In the genomic region with DNA sequence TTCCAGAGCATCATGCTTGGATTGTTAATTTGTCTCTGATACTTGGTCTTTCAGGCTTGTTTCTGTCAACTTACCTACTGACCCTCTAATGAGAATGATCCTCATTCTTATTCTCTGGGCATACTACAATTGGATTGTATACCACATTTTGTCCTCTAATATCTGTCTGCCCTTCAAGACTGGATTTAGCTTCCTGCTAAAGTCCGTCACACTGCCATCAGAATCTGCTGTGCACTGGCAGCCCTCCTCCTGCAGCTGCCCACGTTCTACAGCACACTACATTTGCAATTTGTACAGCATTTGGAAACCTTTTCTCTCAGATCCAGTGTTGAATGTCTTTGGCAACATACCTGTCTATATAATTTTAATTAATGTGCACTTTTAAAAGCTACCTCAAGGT, we compare ENCODE assay signal across 8 cellular contexts.
"Had no signal": no experiment of that assay in that cellular context is flagged by ENCODE, and none has a peak within 500 bp of the region (broad histone marks: within the 10 kb centered on the region; RNA-seq: fewer than 3 reads in every experiment).

No MANE protein-coding gene starts in this region.

- DNase-seq: GM23248, GOT3, H7, H9, HCEC 1CT, HFFc6 had no signal

- FAIRE-seq: H1, H54 had no signal
